In the genomic region with DNA sequence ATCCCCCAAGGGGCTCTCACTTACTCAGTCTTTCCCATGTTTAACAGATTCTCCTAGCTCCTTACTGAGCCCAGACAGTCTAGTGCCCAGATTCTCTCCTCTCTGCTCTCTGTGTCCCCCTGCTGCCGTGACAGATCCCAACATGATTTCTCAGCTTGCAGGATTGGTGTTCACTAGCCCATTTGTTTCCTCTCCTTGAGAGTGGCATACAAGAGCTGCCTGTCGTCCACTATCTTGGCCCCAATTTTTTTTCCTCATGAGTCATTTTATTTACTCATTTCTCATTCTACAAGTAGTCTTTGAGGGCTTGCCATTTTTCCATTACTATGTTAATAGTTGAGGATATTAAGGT, we compare ENCODE assay signal across 13 cellular contexts.
DNase-seq lines count a peak whose midpoint lies in the region; ATAC-seq and TF ChIP-seq lines count a peak whose summit lies in the region.
"Had no signal": no experiment of that assay in that cellular context is flagged by ENCODE, and none has a peak within 500 bp of the region (broad histone marks: within the 10 kb centered on the region; RNA-seq: fewer than 3 reads in every experiment).

No MANE protein-coding gene starts in this region.

- no peaks in the 10 kb centered on the region for H3K27me3 ChIP-seq in cardiac muscle cell
- H3K27me3 ChIP-seq: hepatocyte, vagina had no signal

- CTCF ChIA-PET in HEK293T (lab: Yijun Ruan, JAX), result interaction anchor here (0.6 kb wide), 1 partner anchor 279 kb away, joined by 4 read pairs; no protein-coding TSS in a partner anchor

- DNase-seq in cardiac muscle cell (ENCODE audit: low read depth in 1 of 2, low spot score in 1 of 2), result peak in 1 of 2 donors; percentile 71
- DNase-seq in cardiac septum (ENCODE audit: low spot score), result no peak
- DNase-seq in amniotic epithelial cell (ENCODE audit: low read depth), result peak; percentile 65
- DNase-seq in fibroblast of villous mesenchyme (ENCODE audit: low read depth), result peak; percentile 40
- DNase-seq in HEK293T (ENCODE audit: extremely low spot score), result no peak
- DNase-seq in NCI-H2227 (lab: John Stamatoyannopoulos, UW; ENCODE audit: unreplicated experiment), result no peak
- DNase-seq: Kasumi-1, T-helper 9 cell had no signal

- POLR2A ChIA-PET in HEK293T (lab: Yijun Ruan, JAX), result no interaction called here

- no peaks in the 10 kb centered on the region for H3K9me3 ChIP-seq in cardiac muscle cell (ENCODE audit: low read depth)
- H3K9me3 ChIP-seq: vagina had no signal

- no peak overlapping the region for H3K27ac ChIP-seq in cardiac muscle cell
- H3K27ac ChIP-seq: hepatocyte, vagina had no signal

- intact Hi-C loops in cardiac septum (cut with DNase I), result no loop called here

- ATAC-seq in GM19351 (IDR thresholded peaks at IDR 0.05; ENCODE audit: unreplicated experiment), result no peak
- no peak for ATAC-seq in HG02610 (IDR thresholded peaks at IDR 0.05; ENCODE audit: unreplicated experiment)
- ATAC-seq: activated naive CD4-positive, alpha-beta T cell treated with anti-CD3 and anti-CD28 coated beads, Interleukin-2, amount 50 U/mL, for 72 hours had no signal

- H3K4me1 ChIP-seq in cardiac muscle cell (ENCODE audit: low read depth), result no peaks in the 10 kb centered on the region
- H3K4me1 ChIP-seq: vagina had no signal

- peak; percentile 26 for TF ChIP-seq CTCF in cardiac muscle cell (IDR thresholded peaks at IDR 0.05; ENCODE audit: low read depth, low read length)
- TF ChIP-seq CTCF in fibroblast of villous mesenchyme (IDR thresholded peaks at IDR 0.05; ENCODE audit: insufficient read depth, low read depth, low read length), result peak; percentile 48

- H3K36me3 ChIP-seq in cardiac muscle cell, result no peaks in the 10 kb centered on the region
- H3K36me3 ChIP-seq: vagina had no signal

- H3K4me3 ChIP-seq in cardiac muscle cell, result no peak overlapping the region
- no peak overlapping the region for H3K4me3 ChIP-seq in fibroblast of villous mesenchyme (ENCODE audit: low read depth, low read length)
- H3K4me3 ChIP-seq: hepatocyte, vagina had no signal

TF ChIP-seq in HEK293T, 16 proteins besides CTCF, POLR2A, EP300 and RAD21:
- no peak for TF ChIP-seq FOXK2 (IDR thresholded peaks at IDR 0.05)
- TF ChIP-seq CTBP1 (IDR thresholded peaks at IDR 0.05; ENCODE audit: borderline replicate concordance), result no peak
- TF ChIP-seq ELF4 (IDR thresholded peaks at IDR 0.05), result no peak
- TF ChIP-seq HDGF (IDR thresholded peaks at IDR 0.05; ENCODE audit: borderline replicate concordance), result no peak
- TF ChIP-seq TARDBP (IDR thresholded peaks at IDR 0.05), result no peak
- no peak for TF ChIP-seq BHLHE40 (IDR thresholded peaks at IDR 0.05; ENCODE audit: borderline replicate concordance)
- no peak for TF ChIP-seq LEF1 (IDR thresholded peaks at IDR 0.05; ENCODE audit: borderline replicate concordance)
- TF ChIP-seq ARNT (IDR thresholded peaks at IDR 0.05), result no peak
- no peak for TF ChIP-seq FOXM1 (IDR thresholded peaks at IDR 0.05; ENCODE audit: borderline replicate concordance)
- TF ChIP-seq FOXA1 (IDR thresholded peaks at IDR 0.05), result no peak

Comparison
In these comparisons a context has a peak if more than half of its experiments do, and no peak if none do; other contexts are left out.
1. DNase-seq: peak in amniotic epithelial cell (single experiment) and fibroblast of villous mesenchyme (single experiment); none in cardiac septum (single experiment), HEK293T (single experiment) and NCI-H2227 (single experiment).